In the genomic region with DNA sequence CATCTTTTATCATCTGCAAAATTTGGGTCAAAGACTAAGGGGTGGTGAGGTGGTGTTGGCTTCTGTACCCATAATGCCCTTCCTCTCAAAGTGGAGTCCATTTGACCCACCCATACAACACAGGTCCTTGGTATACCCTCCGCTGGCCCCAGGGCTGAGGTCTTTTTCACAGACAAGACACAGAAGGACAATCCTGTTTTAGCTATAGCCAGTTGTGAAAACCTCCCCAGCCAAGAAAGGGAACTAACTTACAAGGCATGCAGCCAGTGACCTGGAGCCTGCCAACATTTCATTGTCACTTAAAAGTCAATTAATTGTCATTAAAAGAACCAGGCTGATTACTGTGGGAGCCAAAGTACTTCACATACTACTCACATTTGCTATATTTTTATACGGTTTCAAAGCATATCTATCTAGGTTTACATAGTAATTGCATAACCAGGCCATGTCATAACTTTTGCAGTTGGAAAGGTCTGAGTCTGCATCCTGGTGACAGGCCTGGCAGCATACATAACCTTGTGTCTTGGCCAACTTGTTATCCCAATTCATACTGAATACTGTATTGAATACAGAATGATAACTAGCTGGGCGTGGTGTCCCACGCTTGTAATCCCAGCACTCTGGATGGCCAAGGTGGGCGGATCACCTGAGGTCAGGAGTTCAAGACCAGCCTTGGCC, we compare ENCODE assay signal across 19 cellular contexts. TPM values are rescaled to one million over a fixed set of nuclear protein-coding genes. Genes with fewer than 3 reads are reported as not detected.
DNase-seq lines count a peak whose midpoint lies in the region; ATAC-seq and TF ChIP-seq lines count a peak whose summit lies in the region.
"Had no signal": no experiment of that assay in that cellular context is flagged by ENCODE, and none has a peak within 500 bp of the region (broad histone marks: within the 10 kb centered on the region; RNA-seq: fewer than 3 reads in every experiment).

No MANE protein-coding gene starts in this region.

- no peak overlapping the region for H3K27ac ChIP-seq in IMR-90 (ENCODE audit: insufficient read depth, low read length)
- H3K27ac ChIP-seq: thoracic aorta had no signal

- H2AK5ac ChIP-seq in IMR-90 (ENCODE audit: low read depth, low read length), result no peak overlapping the region

- no peak overlapping the region for H2BK15ac ChIP-seq in IMR-90 (ENCODE audit: low read depth, low read length)

- CTCF ChIA-PET in IMR-90 (lab: Yijun Ruan, JAX), result no interaction called here

- no peak overlapping the region for H4K8ac ChIP-seq in IMR-90 (ENCODE audit: low read depth in 2 of 2, low read length in 2 of 2)

- TF ChIP-seq RAD21 in IMR-90 (IDR thresholded peaks at IDR 0.05; ENCODE audit: low read length), result no peak

- no peak overlapping the region for H3K4ac ChIP-seq in IMR-90 (ENCODE audit: low read depth, low read length)

- no peak overlapping the region for H3K9ac ChIP-seq in IMR-90 (ENCODE audit: low read depth, low read length)

- no peak overlapping the region for H2AFZ ChIP-seq in IMR-90 (replicated peaks; ENCODE audit: low read length, poor library complexity)

- H3K4me3 ChIP-seq in IMR-90 (ENCODE audit: insufficient read depth, low read depth, low read length), result no peak overlapping the region
- H3K4me3 ChIP-seq in epithelial cell of esophagus (ENCODE audit: low read length), result no peak overlapping the region
- H3K4me3 ChIP-seq: sigmoid colon, thoracic aorta had no signal

- H4K91ac ChIP-seq in IMR-90 (ENCODE audit: insufficient read depth, low read depth, low read length), result no peak overlapping the region

- no peak overlapping the region for H4K5ac ChIP-seq in IMR-90 (ENCODE audit: low read depth, low read length)

- in situ Hi-C loops in IMR-90 (cut with MboI; ENCODE audit: low sequenced_read_pairs), result no loop called here

- no peak overlapping the region for H2BK120ac ChIP-seq in IMR-90 (ENCODE audit: low read depth, low read length)

- TF ChIP-seq CTCF in IMR-90 (conservative IDR thresholded peaks at IDR 0.05; ENCODE audit: low read depth, low read length), result no peak
- no peak for TF ChIP-seq CTCF in epithelial cell of esophagus (IDR thresholded peaks at IDR 0.05; ENCODE audit: insufficient read depth, low read depth, low read length, missing control alignments)

- no peak overlapping the region for H3K56ac ChIP-seq in IMR-90 (ENCODE audit: extremely low read depth, insufficient read depth, low read length)

- peak; percentile 14; the same call in 1 of the 2 replicates for ATAC-seq in IMR-90 (ENCODE audit: low read depth)
- ATAC-seq in left lobe of liver, result peak; percentile 80

- no peak overlapping the region for H2BK5ac ChIP-seq in IMR-90 (ENCODE audit: low read depth, low read length, poor library complexity, severe bottlenecking)

- no peak overlapping the region for H2AK9ac ChIP-seq in IMR-90 (replicated peaks; ENCODE audit: low read depth, low read length, poor library complexity)

- no peak overlapping the region for H3K4me2 ChIP-seq in IMR-90 (ENCODE audit: low read depth, low read length)

- no peaks in the 10 kb centered on the region for H3K9me1 ChIP-seq in IMR-90 (ENCODE audit: insufficient read depth, low read length)

- no CpG with 5 or more reads among the region's 5 CpGs for WGBS in IMR-90 (ENCODE audit: extremely low coverage in 2 of 2, insufficient read length in 1 of 2), 2 experiments

- H3K14ac ChIP-seq in IMR-90 (replicated peaks; ENCODE audit: low read depth, low read length), result no peak overlapping the region

- dilution Hi-C loops in IMR-90 (cut with HindIII; ENCODE audit: low sequenced_read_pairs, unreplicated experiment), result loop anchor here (25.0 kb wide), 2 partner anchors 548 to 552 kb away; no protein-coding TSS in a partner anchor

- TF ChIP-seq POLR2A in IMR-90 (IDR thresholded peaks at IDR 0.05; ENCODE audit: low read depth, low read length), result no peak

- no peaks in the 10 kb centered on the region for H3K27me3 ChIP-seq in IMR-90 (ENCODE audit: control insufficient read depth, insufficient read depth, low read length)
- H3K27me3 ChIP-seq: sigmoid colon had no signal

- intact Hi-C loops in IMR-90 (cut with micrococcal nuclease), result loop anchor here (2.0 kb wide), 1 partner anchor 551 kb away; no protein-coding TSS in a partner anchor

- POLR2A ChIA-PET in IMR-90 (lab: Charles Lee; ENCODE audit: unreplicated experiment), result no interaction called here

- H4K20me1 ChIP-seq in IMR-90 (ENCODE audit: insufficient read depth, low read length), result no peaks in the 10 kb centered on the region

- H3K23ac ChIP-seq in IMR-90 (ENCODE audit: low read depth, low read length), result no peak overlapping the region

- no peaks in the 10 kb centered on the region; a peak in 1 of 4 replicates for H3K79me1 ChIP-seq in IMR-90 (ENCODE audit: low read depth in 1 of 2, low read length in 2 of 2)

- H3K4me1 ChIP-seq in IMR-90 (ENCODE audit: control insufficient read depth, insufficient read depth, low read length), result no peaks in the 10 kb centered on the region

- H2BK20ac ChIP-seq in IMR-90 (ENCODE audit: low read depth, low read length), result no peak overlapping the region

- BruUV-seq in IMR-90 (replicated peaks; lab: Mats Ljungman, UMichigan), result no TSS peak

- H3K9me3 ChIP-seq in IMR-90 (ENCODE audit: control insufficient read depth, insufficient read depth, low read length), result no peaks in the 10 kb centered on the region
- H3K9me3 ChIP-seq: sigmoid colon, thoracic aorta had no signal

- peak; percentile 27 to 66 for DNase-seq in AML-193 (lab: John Stamatoyannopoulos, UW)
- DNase-seq in IMR-90, result peak; percentile 44
- DNase-seq in epithelial cell of esophagus (ENCODE audit: low read depth), result peak; percentile 47
- peak; percentile 51 for DNase-seq in left lobe of liver (ENCODE audit: low spot score)
- no peak for DNase-seq in NCI-H1105 (lab: John Stamatoyannopoulos, UW)
- DNase-seq in stimulated activated CD4-positive, alpha-beta T cell treated with anti-CD3 and anti-CD28 coated beads, Interleukin-1b, Interleukin-23, amount 100 ng/mL, for 48 hours, result no peak
- DNase-seq in globus pallidus (ENCODE audit: low spot score), result no peak
- no peak for DNase-seq in stimulated activated CD4-positive, alpha-beta T cell treated with anti-CD3 and anti-CD28 coated beads, Interleukin-15, amount 100 ng/mL, for 24 hours
- DNase-seq: activated CD4-positive, CD25-positive, alpha-beta regulatory T cell treated with anti-CD3 and anti-CD28 coated beads, Interleukin-2, amount 50 U/mL, for 72 hours; activated CD8-positive, alpha-beta memory T cell treated with anti-CD3 and anti-CD28 coated beads, Interleukin-2, amount 50 U/mL, for 48 hours; activated naive CD4-positive, alpha-beta T cell treated with anti-CD3 and anti-CD28 coated beads for 36 hours; foreskin melanocyte; GDM1; NCI-H1694 treated with DMSO at 0.1 percent for 48 hours; NCI-H446; sigmoid colon; stimulated activated CD4-positive, alpha-beta T cell treated with anti-CD3 and anti-CD28 coated beads, Interleukin-2, amount 100 ng/mL, for 48 hours; T-helper 2 cell had no signal

- H3K18ac ChIP-seq in IMR-90 (ENCODE audit: low read depth, low read length), result no peak overlapping the region

- H3K36me3 ChIP-seq in IMR-90 (ENCODE audit: control insufficient read depth, insufficient read depth, low read length), result 0 out of 2 replicates have a peak, but pooled peaks cover 2% of the 10 kb centered on the region
- H3K36me3 ChIP-seq: thoracic aorta had no signal

TF ChIP-seq in IMR-90, 13 proteins besides CTCF, POLR2A, EP300 and RAD21:
- peak; percentile 66 for TF ChIP-seq CEBPB (IDR thresholded peaks at IDR 0.05; ENCODE audit: low read depth, low read length)
- TF ChIP-seq BHLHE40 (IDR thresholded peaks at IDR 0.05; ENCODE audit: low read depth, low read length), result no peak

RNA-seq across cellular contexts. Expression of a gene that starts 31.1 kb away (rescaled TPM):
- total RNA-seq in IMR-90 (2012; rRNA removed), result 19.9 and 26.9 TPM in 2 replicates
- 18.1 and 20.6 TPM in 2 replicates for polyA plus RNA-seq in IMR-90 (2012; rRNA removed)
- 4.8 and 6.7 TPM in 2 replicates for polyA plus RNA-seq in IMR-90 (2012; cell fraction: cytosol; rRNA removed)
- 1.7 and 7.1 TPM in 2 replicates for polyA plus RNA-seq in IMR-90 (2012; cell fraction: nucleus; rRNA removed; ENCODE audit: low replicate concordance)
- total RNA-seq in left lobe of liver, result 13.4 TPM

Comparison
In these comparisons a context has a peak if more than half of its experiments do, and no peak if none do; other contexts are left out.
1. DNase-seq: peak in AML-193 (2 of 2), IMR-90 (single experiment), epithelial cell of esophagus (single experiment) and left lobe of liver (single experiment); none in NCI-H1105 (single experiment), stimulated activated CD4-positive, alpha-beta T cell treated with anti-CD3 and anti-CD28 coated beads, Interleukin-1b, Interleukin-23, amount 100 ng/mL, for 48 hours (single experiment), globus pallidus (single experiment) and stimulated activated CD4-positive, alpha-beta T cell treated with anti-CD3 and anti-CD28 coated beads, Interleukin-15, amount 100 ng/mL, for 24 hours (single experiment).